19 cellular contexts compared by ENCODE assay signal in the genomic region with DNA sequence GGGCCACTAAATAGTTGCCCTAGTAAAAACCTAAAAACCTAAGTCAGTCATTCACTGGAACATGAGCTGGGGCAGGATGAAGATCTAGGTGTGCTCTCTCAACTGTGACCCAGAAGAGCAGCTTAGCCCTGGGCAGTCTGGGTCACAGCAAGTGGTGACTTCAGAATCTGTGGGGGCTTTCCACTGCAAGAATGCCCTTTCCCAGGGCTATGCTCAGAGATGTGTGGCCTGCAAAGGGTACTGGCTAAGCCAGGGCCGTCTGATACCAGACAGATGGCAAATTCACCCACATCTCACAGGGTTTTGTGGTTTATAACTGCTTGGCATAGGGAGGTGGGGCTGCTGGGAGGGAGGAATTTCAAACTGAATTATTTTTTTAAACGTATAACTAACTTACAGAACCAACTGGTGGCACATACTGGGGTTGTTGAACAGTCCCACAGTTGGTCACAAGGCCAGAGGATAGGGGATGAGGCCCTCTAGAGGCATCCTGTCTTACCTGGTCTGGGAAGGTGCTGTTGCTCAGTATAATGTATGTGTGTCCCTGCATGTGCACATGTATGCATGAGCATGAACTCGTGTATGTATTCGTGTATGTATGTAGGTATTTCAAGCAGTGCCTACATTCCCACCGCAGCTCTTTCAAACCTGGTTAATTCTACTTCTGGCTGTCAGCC.
DNase-seq lines count a peak whose midpoint lies in the region; ATAC-seq and TF ChIP-seq lines count a peak whose summit lies in the region.
"Had no signal": no experiment of that assay in that cellular context is flagged by ENCODE, and none has a peak within 500 bp of the region (broad histone marks: within the 10 kb centered on the region; RNA-seq: fewer than 3 reads in every experiment).

No MANE protein-coding gene starts in this region.

- H3K4me3 Mint-ChIP-seq in chondrocyte (ENCODE audit: unreplicated experiment) (no peak overlapping the region), osteocyte (ENCODE audit: unreplicated experiment) (no peak overlapping the region)
- H3K4me3 Mint-ChIP-seq in activated CD8-positive, alpha-beta T cell treated with anti-CD3 and anti-CD28 coated beads, Interleukin-2, amount 10 ng/mL, durations not matched to agents 7 days and 5 days, result no peak overlapping the region
- no peak overlapping the region for H3K4me3 Mint-ChIP-seq in CD4-positive, alpha-beta memory T cell

- H3K9me3 ChIP-seq in tibial nerve, result no peaks in the 10 kb centered on the region
- H3K9me3 ChIP-seq in CD4-positive, alpha-beta memory T cell (ENCODE audit: control insufficient read depth in 1 of 2, low read length in 2 of 2), result no peaks in the 10 kb centered on the region

- peaks cover 8 to 97% (median 27%) of the 10 kb centered on the region in 3 donors for H3K36me3 ChIP-seq in tibial nerve
- H3K36me3 ChIP-seq in CD4-positive, alpha-beta memory T cell (ENCODE audit: insufficient read depth, low read length), result no peaks in the 10 kb centered on the region

- no peaks in the 10 kb centered on the region for H3K27me3 ChIP-seq in tibial nerve
- H3K27me3 ChIP-seq in CD4-positive, alpha-beta memory T cell (ENCODE audit: insufficient read depth, low read length), result no peaks in the 10 kb centered on the region

- no peak for TF ChIP-seq CTCF in chondrocyte (IDR thresholded peaks at IDR 0.05)
- no peak for TF ChIP-seq CTCF in osteocyte (IDR thresholded peaks at IDR 0.05)
- TF ChIP-seq CTCF in tibial nerve (IDR thresholded peaks at IDR 0.05), result no peak

- DNase-seq in chondrocyte (ENCODE audit: low spot score), result no peak
- DNase-seq in osteocyte (ENCODE audit: extremely low spot score, unreplicated experiment), result no peak
- no peak for DNase-seq in tibial nerve (ENCODE audit: low spot score in 2 of 2)
- no peak for DNase-seq in activated CD8-positive, alpha-beta T cell treated with anti-CD3 and anti-CD28 coated beads, Interleukin-2, amount 10 ng/mL, durations not matched to agents 7 days and 5 days
- no peak for DNase-seq in CD4-positive, alpha-beta memory T cell
- DNase-seq in erythroblast (lab: John Stamatoyannopoulos, UW), result no peak
- DNase-seq: activated CD4-positive, CD25-positive, alpha-beta regulatory T cell treated with anti-CD3 and anti-CD28 coated beads, Interleukin-2, amount 50 U/mL, for 72 hours; activated CD8-positive, alpha-beta memory T cell treated with anti-CD3 and anti-CD28 coated beads, Interleukin-2, amount 50 U/mL, for 4 hours; activated naive CD4-positive, alpha-beta T cell treated with Interleukin-2 at 50 U/mL for 16 hours; cortex of kidney; KBM-7; NCI-H1436; NCI-H2227 treated with DMSO at 0.1 percent for 48 hours; SHP77 had no signal

- peaks cover 5% of the 10 kb centered on the region for H3K4me1 Mint-ChIP-seq in chondrocyte (ENCODE audit: low read depth)
- no peaks in the 10 kb centered on the region for H3K4me1 Mint-ChIP-seq in osteocyte (ENCODE audit: unreplicated experiment)
- H3K4me1 Mint-ChIP-seq in activated CD8-positive, alpha-beta T cell treated with anti-CD3 and anti-CD28 coated beads, Interleukin-2, amount 10 ng/mL, durations not matched to agents 7 days and 5 days (ENCODE audit: low read depth), result peaks cover 17% of the 10 kb centered on the region
- H3K4me1 Mint-ChIP-seq in CD4-positive, alpha-beta memory T cell, result peaks cover 10 to 18% (median 16%) of the 10 kb centered on the region in 4 donors

- H3K4me3 ChIP-seq in tibial nerve, result no peak overlapping the region
- H3K4me3 ChIP-seq in CD4-positive, alpha-beta memory T cell (ENCODE audit: low read length in 2 of 2), result no peak overlapping the region
- H3K4me3 ChIP-seq: lung had no signal

- H3K36me3 Mint-ChIP-seq in chondrocyte (ENCODE audit: low read depth) (peaks cover 53% of the 10 kb centered on the region), osteocyte (ENCODE audit: unreplicated experiment) (peaks cover 76% of the 10 kb centered on the region)
- H3K36me3 Mint-ChIP-seq in activated CD8-positive, alpha-beta T cell treated with anti-CD3 and anti-CD28 coated beads, Interleukin-2, amount 10 ng/mL, durations not matched to agents 7 days and 5 days (ENCODE audit: low read depth), result peaks cover 25% of the 10 kb centered on the region
- peaks cover 32 to 41% of the 10 kb centered on the region in 2 donors for H3K36me3 Mint-ChIP-seq in CD4-positive, alpha-beta memory T cell

- no peaks in the 10 kb centered on the region for H3K4me1 ChIP-seq in tibial nerve
- peaks cover 10% of the 10 kb centered on the region for H3K4me1 ChIP-seq in CD4-positive, alpha-beta memory T cell (ENCODE audit: insufficient read depth, low read length)

- WGBS in tibial nerve, 2 donors, result 75 to 78% methylated on average over 5 of the region's 5 CpGs

- peak overlapping the region; percentile 62 for H3K27ac Mint-ChIP-seq in chondrocyte (ENCODE audit: unreplicated experiment)
- H3K27ac Mint-ChIP-seq in osteocyte (ENCODE audit: unreplicated experiment), result peak overlapping the region; percentile 6
- no peak overlapping the region for H3K27ac Mint-ChIP-seq in activated CD8-positive, alpha-beta T cell treated with anti-CD3 and anti-CD28 coated beads, Interleukin-2, amount 10 ng/mL, durations not matched to agents 7 days and 5 days
- peak overlapping the region in 2 of 7 donors; percentile 24 to 52 for H3K27ac Mint-ChIP-seq in CD4-positive, alpha-beta memory T cell

- ATAC-seq in GM18868 (IDR thresholded peaks at IDR 0.05; ENCODE audit: unreplicated experiment), result peak; percentile 71
- ATAC-seq in HG02759 (IDR thresholded peaks at IDR 0.05; ENCODE audit: unreplicated experiment), result peak; percentile 67
- no peak for ATAC-seq in activated CD8-positive, alpha-beta T cell treated with anti-CD3 and anti-CD28 coated beads, Interleukin-2, amount 10 ng/mL, durations not matched to agents 7 days and 5 days

- intact Hi-C loops in CD4-positive, alpha-beta memory T cell (cut with micrococcal nuclease), result no loop called here

- POLR2A ChIA-PET in activated CD8-positive, alpha-beta T cell treated with anti-CD3 and anti-CD28 coated beads, Interleukin-2, amount 10 ng/mL, durations not matched to agents 7 days and 5 days (lab: Charles Lee), result no interaction called here
- POLR2A ChIA-PET in CD4-positive, alpha-beta memory T cell (lab: Charles Lee; ENCODE audit: partially characterized antibody), result no interaction called here

- H3K27ac ChIP-seq in tibial nerve, result no peak overlapping the region
- H3K27ac ChIP-seq in CD4-positive, alpha-beta memory T cell (ENCODE audit: low read depth, low read length), result no peak overlapping the region
- H3K27ac ChIP-seq: epithelial cell of prostate, HL-60 had no signal

- TF ChIP-seq POLR2A in tibial nerve (IDR thresholded peaks at IDR 0.05), result no peak
- TF ChIP-seq POLR2A in erythroblast (IDR thresholded peaks at IDR 0.05; ENCODE audit: low read length), result no peak

- no peaks in the 10 kb centered on the region for H3K9me3 Mint-ChIP-seq in chondrocyte (ENCODE audit: low read depth)
- H3K9me3 Mint-ChIP-seq in osteocyte (ENCODE audit: unreplicated experiment), result no peaks in the 10 kb centered on the region
- no peaks in the 10 kb centered on the region for H3K9me3 Mint-ChIP-seq in activated CD8-positive, alpha-beta T cell treated with anti-CD3 and anti-CD28 coated beads, Interleukin-2, amount 10 ng/mL, durations not matched to agents 7 days and 5 days (ENCODE audit: insufficient read depth)
- peaks cover 0 to 2% (median 0%) of the 10 kb centered on the region in 8 donors for H3K9me3 Mint-ChIP-seq in CD4-positive, alpha-beta memory T cell

- TF ChIP-seq EP300 in tibial nerve (IDR thresholded peaks at IDR 0.05), result no peak

- H3K27me3 Mint-ChIP-seq in chondrocyte (ENCODE audit: low read depth), result no peaks in the 10 kb centered on the region
- no peaks in the 10 kb centered on the region for H3K27me3 Mint-ChIP-seq in osteocyte (ENCODE audit: unreplicated experiment)
- H3K27me3 Mint-ChIP-seq in activated CD8-positive, alpha-beta T cell treated with anti-CD3 and anti-CD28 coated beads, Interleukin-2, amount 10 ng/mL, durations not matched to agents 7 days and 5 days (ENCODE audit: low read depth), result no peaks in the 10 kb centered on the region
- no peaks in the 10 kb centered on the region for H3K27me3 Mint-ChIP-seq in CD4-positive, alpha-beta memory T cell

- CTCF ChIA-PET in activated CD8-positive, alpha-beta T cell treated with anti-CD3 and anti-CD28 coated beads, Interleukin-2, amount 10 ng/mL, durations not matched to agents 7 days and 5 days (lab: Charles Lee), result interaction anchor here (1.2 kb wide), 1 partner anchor 10 kb away, joined by 7 read pairs; no protein-coding TSS in a partner anchor
- CTCF ChIA-PET in CD4-positive, alpha-beta memory T cell (lab: Charles Lee; ENCODE audit: partially characterized antibody), result interaction anchor here (0.8 to 0.9 kb wide), 2 partner anchors 10 to 240 kb away, joined by 3 read pairs; no protein-coding TSS in a partner anchor
